Comparison of ENCODE assay signal across 8 cellular contexts in the genomic region with DNA sequence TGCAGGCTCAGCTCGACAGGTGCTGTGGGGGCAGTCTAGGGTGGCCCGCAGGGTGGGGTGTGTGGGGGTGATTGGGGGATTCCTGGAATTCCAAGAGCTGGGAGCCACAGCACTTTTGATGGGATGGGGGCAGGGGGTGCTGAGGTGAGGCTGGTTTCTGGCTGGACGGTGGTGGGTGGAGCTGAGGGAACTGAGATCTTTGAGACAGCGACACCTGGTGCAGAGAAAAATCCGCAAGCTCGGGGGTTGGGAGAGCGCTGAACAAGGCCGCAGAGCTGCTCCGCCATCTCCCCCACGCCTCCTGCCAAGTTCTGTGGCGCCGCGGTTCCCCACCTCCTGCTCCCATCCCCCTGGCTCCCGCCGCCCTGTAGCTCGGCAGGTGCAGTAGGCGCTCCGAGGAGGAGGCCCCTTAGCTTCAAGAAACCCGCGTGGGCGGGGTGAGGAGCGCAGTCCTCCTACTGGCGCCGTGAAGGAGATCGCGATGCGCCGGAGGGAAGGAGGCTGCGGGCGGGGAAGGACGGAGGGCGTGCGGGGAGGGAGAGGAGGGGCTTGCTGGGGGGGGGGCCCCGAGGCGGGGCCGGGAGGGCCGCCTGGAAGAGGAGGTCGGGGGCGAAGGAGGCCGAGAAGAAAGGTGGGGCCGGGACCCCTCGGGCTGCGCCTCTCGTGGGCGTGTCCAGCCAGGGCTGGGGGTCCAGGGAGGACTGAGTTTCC. TPM values are rescaled to one million over a fixed set of nuclear protein-coding genes. Genes with fewer than 3 reads are reported as not detected.
A peak's percentile ranks its signal among the peaks of the same experiment; 100 is the strongest.
DNase-seq lines count a peak whose midpoint lies in the region; ATAC-seq and TF ChIP-seq lines count a peak whose summit lies in the region.

No MANE protein-coding gene starts in this region.

- H3K27me3 ChIP-seq in ACC112 (ENCODE audit: insufficient read depth, low read length) (peaks cover 5% of the 10 kb centered on the region; the same call in 1 of the 2 replicates), GM23248 (replicated peaks; ENCODE audit: insufficient read depth) (peaks cover 17% of the 10 kb centered on the region), WERI-Rb-1 (ENCODE audit: insufficient read depth, low read depth, severe bottlenecking) (no peaks in the 10 kb centered on the region), smooth muscle cell (ENCODE audit: low read depth) (peaks cover 11% of the 10 kb centered on the region)

- H3F3A ChIP-seq in GM23248 (ENCODE audit: insufficient read depth) (no peaks in the 10 kb centered on the region), smooth muscle cell (ENCODE audit: low read depth) (no peaks in the 10 kb centered on the region)

- H3K36me3 ChIP-seq in ACC112 (ENCODE audit: insufficient read depth, low read length) (no peaks in the 10 kb centered on the region), GM23248 (ENCODE audit: low read depth) (no peaks in the 10 kb centered on the region), WERI-Rb-1 (peaks cover 19% of the 10 kb centered on the region), smooth muscle cell (ENCODE audit: low read depth) (no peaks in the 10 kb centered on the region)

- H3K9ac ChIP-seq in GM23248 = peak overlapping the region; percentile 95
- H3K9ac ChIP-seq in smooth muscle cell (ENCODE audit: low read depth) = peak overlapping the region; percentile 85

- H2AFZ ChIP-seq in ACC112 (ENCODE audit: low read length, unreplicated experiment) (peak overlapping the region; percentile 83), GM23248 (peak overlapping the region; percentile 62), smooth muscle cell (ENCODE audit: low read depth) (peak overlapping the region; percentile 56)

- H3K27ac ChIP-seq in ACC112 (ENCODE audit: low read depth, low read length) = peak overlapping the region; percentile 77; the same call in 1 of the 2 replicates
- H3K27ac ChIP-seq in GM23248 = peak overlapping the region; percentile 80
- H3K27ac ChIP-seq in WERI-Rb-1 = peak overlapping the region; percentile 96
- peak overlapping the region; percentile 67 for H3K27ac ChIP-seq in smooth muscle cell (ENCODE audit: low read depth)

- H3K9me2 ChIP-seq in GM23248 (ENCODE audit: insufficient read depth) = no peaks in the 10 kb centered on the region

- no peaks in the 10 kb centered on the region for H3K36me3 Mint-ChIP-seq in immature natural killer cell

- TF ChIP-seq CTCF in WERI-Rb-1 (IDR thresholded peaks at IDR 0.05; ENCODE audit: low read depth, low read length) (peak; percentile 87), smooth muscle cell (IDR thresholded peaks at IDR 0.05; ENCODE audit: borderline replicate concordance, insufficient read depth, poor library complexity, severe bottlenecking) (peak; percentile 46)

- peak overlapping the region; percentile 85 to 100 (median 94) for H3K27ac Mint-ChIP-seq in immature natural killer cell

- peaks cover 26 to 40% of the 10 kb centered on the region in 2 donors for H3K4me1 Mint-ChIP-seq in immature natural killer cell

- H3K4me3 ChIP-seq in ACC112 (ENCODE audit: low read depth, low read length) (peak overlapping the region; percentile 84), GM23248 (peak overlapping the region; percentile 77), WERI-Rb-1 (ENCODE audit: low read depth, low read length) (peak overlapping the region; percentile 84), smooth muscle cell (peak overlapping the region; percentile 76)

- H4K20me1 ChIP-seq in GM23248 (ENCODE audit: insufficient read depth) (no peaks in the 10 kb centered on the region), smooth muscle cell (ENCODE audit: low read depth) (no peaks in the 10 kb centered on the region)

- H3K9me3 ChIP-seq in GM23248 (ENCODE audit: low read depth) = no peaks in the 10 kb centered on the region
- H3K9me3 ChIP-seq in WERI-Rb-1 (ENCODE audit: severe bottlenecking) = no peaks in the 10 kb centered on the region
- H3K9me3 ChIP-seq in smooth muscle cell (replicated peaks; ENCODE audit: low read depth) = no peaks in the 10 kb centered on the region

- H3K79me2 ChIP-seq in ACC112 (ENCODE audit: control insufficient read depth, insufficient read depth, low read length, unreplicated experiment) (peaks cover 3% of the 10 kb centered on the region), GM23248 (ENCODE audit: insufficient read depth) (no peaks in the 10 kb centered on the region), smooth muscle cell (ENCODE audit: low read depth) (no peaks in the 10 kb centered on the region)

- no peaks in the 10 kb centered on the region for H3K9me3 Mint-ChIP-seq in immature natural killer cell

- no peak for ATAC-seq in HG03378 (IDR thresholded peaks at IDR 0.05; ENCODE audit: unreplicated experiment)

- DNase-seq in GM23248 (peak; percentile 92), NCI-H2227 (lab: John Stamatoyannopoulos, UW; ENCODE audit: unreplicated experiment) (peak; percentile 95), WERI-Rb-1 (peak; percentile 91), T47D (ENCODE audit: low read depth in 1 of 2, low spot score in 1 of 2) (peak; percentile 74 to 97), immature natural killer cell (peak; percentile 86 to 88 (median 88)), smooth muscle cell (lab: John Stamatoyannopoulos, UW; ENCODE audit: unreplicated experiment) (peak; percentile 39)

- 1 to 2% methylated on average over 22 to 45 of the region's 45 CpGs for WGBS in GM23248 (ENCODE audit: low coverage in 1 of 2, low lambda C conversion rate in 2 of 2, missing lambda C conversion rate in 2 of 2), 2 experiments
- 16% methylated on average over 5 of the region's 45 CpGs for WGBS in smooth muscle cell (ENCODE audit: low lambda C conversion rate)

- peak overlapping the region; percentile 84 to 92 (median 89) for H3K4me3 Mint-ChIP-seq in immature natural killer cell

- peak overlapping the region; percentile 89 for H3K4me2 ChIP-seq in GM23248 (ENCODE audit: unreplicated experiment)
- peak overlapping the region; percentile 99 for H3K4me2 ChIP-seq in smooth muscle cell

- peaks cover 23% of the 10 kb centered on the region for H3K4me1 ChIP-seq in ACC112 (ENCODE audit: control insufficient read depth, insufficient read depth, low read length, unreplicated experiment)
- H3K4me1 ChIP-seq in GM23248 (ENCODE audit: insufficient read depth) = peaks cover 5% of the 10 kb centered on the region; the same call in 1 of the 2 replicates
- peaks cover 6% of the 10 kb centered on the region for H3K4me1 ChIP-seq in smooth muscle cell (ENCODE audit: low read depth)

- in situ Hi-C loops in GM23248 (cut with MboI) (no loop called here), T47D (cut with HindIII; ENCODE audit: low pct_unique_long_range_greater_than_20kb, low sequenced_read_pairs) (no loop called here)

- peaks cover 22 to 56% (median 44%) of the 10 kb centered on the region in 3 donors for H3K27me3 Mint-ChIP-seq in immature natural killer cell (ENCODE audit: low read depth in 3 of 3)

RNA-seq across cellular contexts. Expression of a gene that starts 1.3 kb away (rescaled TPM):
- total RNA-seq in GM23248 (2014; rRNA removed; shearing (Covaris generic)) = 8.7 and 9.8 TPM in 2 replicates
- polyA plus RNA-seq in GM23248 (2016; fragmentation: Nextera tagmentation; extraction: Ambion mirVana) (4.0 and 6.4 TPM in 2 replicates), immature natural killer cell (10 to 100 TPM; 11.4 to 20.3 (median 15.9) TPM), smooth muscle cell (4.7 and 8.2 TPM in 2 replicates)
- 3.8 and 3.9 TPM in 2 replicates for total RNA-seq in smooth muscle cell

RNA-seq across cellular contexts. Expression of a gene that starts 3.1 kb away (rescaled TPM):
- total RNA-seq in GM23248 (2014; rRNA removed; shearing (Covaris generic)) = 1.8 and 12.3 TPM in 2 replicates
- polyA plus RNA-seq in GM23248 (2016; fragmentation: Nextera tagmentation; extraction: Ambion mirVana) (32.7 and 37.7 TPM in 2 replicates), immature natural killer cell (1,000 to 10,000 TPM in 1 of 3 donors, 100 to 1,000 TPM in 2; 921 to 1,915 (median 940) TPM), smooth muscle cell (31.8 and 40.6 TPM in 2 replicates)
- 0.27 and 4.9 TPM in 2 replicates for total RNA-seq in smooth muscle cell

RNA-seq across cellular contexts. Expression of a gene that starts 15.1 kb away (rescaled TPM):
- 149 and 188 TPM in 2 replicates for total RNA-seq in GM23248 (2014; rRNA removed; shearing (Covaris generic))
- 317 and 319 TPM in 2 replicates for polyA plus RNA-seq in GM23248 (2016; fragmentation: Nextera tagmentation; extraction: Ambion mirVana)
- polyA plus RNA-seq in immature natural killer cell = 10 to 100 TPM in 2 of 3 donors, 1 to 10 TPM in 1; 5.7 to 30.2 (median 18.1) TPM
- total RNA-seq in smooth muscle cell = 7.6 and 14.1 TPM in 2 replicates
- 38.1 and 45.7 TPM in 2 replicates for polyA plus RNA-seq in smooth muscle cell

RNA-seq across cellular contexts. Expression of a gene that starts 36.6 kb away (rescaled TPM):
- 11.1 and 20.5 TPM in 2 replicates for total RNA-seq in GM23248 (2014; rRNA removed; shearing (Covaris generic))
- polyA plus RNA-seq in GM23248 (2016; fragmentation: Nextera tagmentation; extraction: Ambion mirVana) = 4.1 and 5.8 TPM in 2 replicates
- 1 to 10 TPM in 2 of 3 donors, not detected in 1; 1.1 to 1.4 TPM for polyA plus RNA-seq in immature natural killer cell
- 2.6 and 7.0 TPM in 2 replicates for total RNA-seq in smooth muscle cell
- 7.2 and 12.1 TPM in 2 replicates for polyA plus RNA-seq in smooth muscle cell

Comparison
In these comparisons a context has a peak if more than half of its experiments do, and no peak if none do; other contexts are left out.
1. DNase-seq: peak in every context shown above with its lines; median percentile 95 in NCI-H2227; 92 in GM23248; 91 in WERI-Rb-1; 88 in immature natural killer cell; 86 in T47D; 39 in smooth muscle cell.
2. RNA of a gene that starts 3.1 kb away (polyA plus RNA-seq): 921 to 1,915 TPM in immature natural killer cell; 32.7 to 37.7 TPM in GM23248 and 31.8 to 40.6 TPM in smooth muscle cell; every median in the first group is over 10 times any median in the second.
3. Peak in every context shown above with its lines, with median percentiles within 50 percentile points of each other: H2AFZ ChIP-seq, H3K27ac ChIP-seq and H3K4me3 ChIP-seq.